22 cellular contexts compared by ENCODE assay signal in genomic region chr10:12489806-12490205, GRCh38.
DNase-seq lines count a peak whose midpoint lies in the region; ATAC-seq, FAIRE-seq and TF ChIP-seq lines count a peak whose summit lies in the region.
"Had no signal": no experiment of that assay in that cellular context is flagged by ENCODE, and none has a peak within 500 bp of the region (broad histone marks: within the 10 kb centered on the region; RNA-seq: fewer than 3 reads in every experiment).

No MANE protein-coding gene starts in this region.

- H3K4me3 ChIP-seq in Caco-2 (ENCODE audit: low read depth, low read length) (no peak overlapping the region), pancreas (no peak overlapping the region)
- H3K4me3 ChIP-seq in CD4-positive, alpha-beta memory T cell (ENCODE audit: low read length in 2 of 2): no peak overlapping the region
- H3K4me3 ChIP-seq: Peyer's patch had no signal

- 29% methylated on average over 13 of the region's 13 CpGs for WGBS in pancreas, 2 donors

- H3K9me3 ChIP-seq in Caco-2: no peaks in the 10 kb centered on the region
- H3K9me3 ChIP-seq in pancreas: no peaks in the 10 kb centered on the region
- H3K9me3 ChIP-seq in CD4-positive, alpha-beta memory T cell (ENCODE audit: control insufficient read depth in 1 of 2, low read length in 2 of 2): no peaks in the 10 kb centered on the region
- H3K9me3 ChIP-seq: Peyer's patch had no signal

- CTCF ChIA-PET in Caco-2 (lab: Charles Lee) (no interaction called here), WTC11 (lab: Charles Lee) (interaction anchor here (1.1 kb wide), 1 partner anchor 83 kb away, joined by 3 read pairs; no protein-coding TSS in a partner anchor)
- CTCF ChIA-PET in CD4-positive, alpha-beta memory T cell (lab: Charles Lee; ENCODE audit: partially characterized antibody): no interaction called here

- intact Hi-C loops in Caco-2 (cut with micrococcal nuclease; ENCODE audit: unreplicated experiment) (loop anchor here (5.0 kb wide), 1 partner anchor 138 kb away; no protein-coding TSS in a partner anchor), pancreas (cut with DNase I) (loop anchor here in 1 of 3 donors (10.0 kb wide), 2 partner anchors 135 to 225 kb away; no protein-coding TSS in a partner anchor)
- intact Hi-C loops in CD4-positive, alpha-beta memory T cell (cut with micrococcal nuclease): no loop called here

- no peak overlapping the region for H3K27ac ChIP-seq in pancreas
- H3K27ac ChIP-seq in CD4-positive, alpha-beta memory T cell (ENCODE audit: low read depth, low read length): no peak overlapping the region
- H3K27ac ChIP-seq: Peyer's patch had no signal

- H3K4me1 Mint-ChIP-seq in Caco-2 (ENCODE audit: low read depth, unreplicated experiment) (peaks cover 24% of the 10 kb centered on the region), WTC11 (peaks cover 21% of the 10 kb centered on the region)
- peaks cover 18 to 33% (median 20%) of the 10 kb centered on the region in 4 donors for H3K4me1 Mint-ChIP-seq in CD4-positive, alpha-beta memory T cell

- peak; percentile 49 to 67 for DNase-seq in Caco-2
- peak; percentile 29 for DNase-seq in WTC11 (ENCODE audit: low spot score)
- DNase-seq in islet precursor cell: peak; percentile 89
- DNase-seq in pancreas: peak in 1 of 6 donors; percentile 66
- no peak for DNase-seq in CD4-positive, alpha-beta memory T cell
- DNase-seq: AML-193; CD4-positive, CD25-positive, alpha-beta regulatory T cell; DMS79 treated with DMSO at 0.1 percent for 48 hours; GDM1; GOT3; Karpas-422; NCI-H1930; NCI-H2171 treated with DMSO at 0.1 percent for 48 hours; NCI-H510A; NCI-H82; Peyer's patch; SIG-M5 had no signal

- H3K36me3 Mint-ChIP-seq in Caco-2 (ENCODE audit: insufficient read depth, unreplicated experiment) (no peaks in the 10 kb centered on the region), WTC11 (no peaks in the 10 kb centered on the region)
- H3K36me3 Mint-ChIP-seq in CD4-positive, alpha-beta memory T cell: peaks cover 2 to 3% of the 10 kb centered on the region in 2 donors
- H3K36me3 Mint-ChIP-seq: CD4-positive, CD25-positive, alpha-beta regulatory T cell had no signal

- ATAC-seq in WTC11: peak; percentile 45
- peak in 3 of 4 donors; percentile 19 to 34 (median 19) for ATAC-seq in pancreas
- no peak for ATAC-seq in GM18511 (IDR thresholded peaks at IDR 0.05; ENCODE audit: unreplicated experiment)
- no peak for ATAC-seq in GM19452 (IDR thresholded peaks at IDR 0.05; ENCODE audit: unreplicated experiment)
- ATAC-seq in HG02973 (IDR thresholded peaks at IDR 0.05; ENCODE audit: unreplicated experiment): no peak

- BruUV-seq in Caco-2 (replicated peaks; lab: Mats Ljungman, UMichigan): no TSS peak

- H3K4me3 Mint-ChIP-seq in Caco-2 (ENCODE audit: unreplicated experiment) (no peak overlapping the region), WTC11 (no peak overlapping the region)
- no peak overlapping the region for H3K4me3 Mint-ChIP-seq in CD4-positive, alpha-beta memory T cell
- H3K4me3 Mint-ChIP-seq: CD4-positive, CD25-positive, alpha-beta regulatory T cell had no signal

- H3K4me1 ChIP-seq in Caco-2 (peaks cover 14% of the 10 kb centered on the region), pancreas (peaks cover 9 to 26% (median 14%) of the 10 kb centered on the region in 3 donors)
- peaks cover 10% of the 10 kb centered on the region for H3K4me1 ChIP-seq in CD4-positive, alpha-beta memory T cell (ENCODE audit: insufficient read depth, low read length)

- H3K27me3 Mint-ChIP-seq in Caco-2 (ENCODE audit: insufficient read depth, unreplicated experiment): no peaks in the 10 kb centered on the region
- H3K27me3 Mint-ChIP-seq in WTC11 (ENCODE audit: low read depth): no peaks in the 10 kb centered on the region
- H3K27me3 Mint-ChIP-seq in CD4-positive, alpha-beta memory T cell: no peaks in the 10 kb centered on the region
- H3K27me3 Mint-ChIP-seq: CD4-positive, CD25-positive, alpha-beta regulatory T cell had no signal

- no peak for FAIRE-seq in pancreas (lab: Jason Lieb, UNC)
- FAIRE-seq: D721Med, GM12892 had no signal

- H3K36me3 ChIP-seq in Caco-2 (ENCODE audit: control insufficient read depth, insufficient read depth, low read length): no peaks in the 10 kb centered on the region
- H3K36me3 ChIP-seq in pancreas: no peaks in the 10 kb centered on the region
- no peaks in the 10 kb centered on the region for H3K36me3 ChIP-seq in CD4-positive, alpha-beta memory T cell (ENCODE audit: insufficient read depth, low read length)
- H3K36me3 ChIP-seq: Peyer's patch had no signal

- H3K9me3 Mint-ChIP-seq in Caco-2 (ENCODE audit: unreplicated experiment): no peaks in the 10 kb centered on the region
- no peaks in the 10 kb centered on the region for H3K9me3 Mint-ChIP-seq in WTC11
- peaks cover 0 to 2% (median 0%) of the 10 kb centered on the region in 8 donors for H3K9me3 Mint-ChIP-seq in CD4-positive, alpha-beta memory T cell
- H3K9me3 Mint-ChIP-seq: CD4-positive, CD25-positive, alpha-beta regulatory T cell had no signal

- TF ChIP-seq CTCF in Caco-2 (IDR thresholded peaks at IDR 0.05; ENCODE audit: insufficient read depth in 1 of 2, low read depth in 1 of 2, low read length in 1 of 2, severe bottlenecking in 1 of 2, unreplicated experiment in 1 of 2): no peak
- no peak for TF ChIP-seq CTCF in WTC11 (IDR thresholded peaks at IDR 0.05)
- TF ChIP-seq CTCF in pancreas (IDR thresholded peaks at IDR 0.05): no peak

- H3K27ac Mint-ChIP-seq in Caco-2 (ENCODE audit: unreplicated experiment): peak overlapping the region; percentile 34
- H3K27ac Mint-ChIP-seq in WTC11: peak overlapping the region; percentile 83; the same call in 1 of the 2 replicates
- H3K27ac Mint-ChIP-seq in CD4-positive, alpha-beta memory T cell: peak overlapping the region in 2 of 7 donors; percentile 80 to 85

- no peaks in the 10 kb centered on the region for H3K27me3 ChIP-seq in Caco-2 (replicated peaks; ENCODE audit: control insufficient read depth, insufficient read depth, low read length)
- no peaks in the 10 kb centered on the region for H3K27me3 ChIP-seq in pancreas
- H3K27me3 ChIP-seq in CD4-positive, alpha-beta memory T cell (ENCODE audit: insufficient read depth, low read length): no peaks in the 10 kb centered on the region
- H3K27me3 ChIP-seq: Peyer's patch had no signal

- POLR2A ChIA-PET in Caco-2 (lab: Charles Lee) (no interaction called here), WTC11 (lab: Charles Lee) (no interaction called here)
- POLR2A ChIA-PET in CD4-positive, alpha-beta memory T cell (lab: Charles Lee; ENCODE audit: partially characterized antibody): no interaction called here

TF ChIP-seq in WTC11, 78 proteins besides CTCF, POLR2A, EP300 and RAD21 (continues in another document):
- TF ChIP-seq ZNF219 (CRISPR knock-in tag; IDR thresholded peaks at IDR 0.05; ENCODE audit: borderline replicate concordance) (no peak), HMGA2 (CRISPR knock-in tag; IDR thresholded peaks at IDR 0.05) (no peak), OVOL2 (CRISPR knock-in tag; IDR thresholded peaks at IDR 0.05; ENCODE audit: borderline replicate concordance) (no peak), FOXP1 (CRISPR knock-in tag; IDR thresholded peaks at IDR 0.05; ENCODE audit: borderline replicate concordance) (no peak), RELA (CRISPR knock-in tag; IDR thresholded peaks at IDR 0.05; ENCODE audit: borderline replicate concordance) (no peak), GRHL2 (CRISPR knock-in tag; IDR thresholded peaks at IDR 0.05; ENCODE audit: insufficient replicate concordance, severe bottlenecking) (no peak), ATF1 (CRISPR knock-in tag; IDR thresholded peaks at IDR 0.05) (no peak)
- TF ChIP-seq, protein P1, sequence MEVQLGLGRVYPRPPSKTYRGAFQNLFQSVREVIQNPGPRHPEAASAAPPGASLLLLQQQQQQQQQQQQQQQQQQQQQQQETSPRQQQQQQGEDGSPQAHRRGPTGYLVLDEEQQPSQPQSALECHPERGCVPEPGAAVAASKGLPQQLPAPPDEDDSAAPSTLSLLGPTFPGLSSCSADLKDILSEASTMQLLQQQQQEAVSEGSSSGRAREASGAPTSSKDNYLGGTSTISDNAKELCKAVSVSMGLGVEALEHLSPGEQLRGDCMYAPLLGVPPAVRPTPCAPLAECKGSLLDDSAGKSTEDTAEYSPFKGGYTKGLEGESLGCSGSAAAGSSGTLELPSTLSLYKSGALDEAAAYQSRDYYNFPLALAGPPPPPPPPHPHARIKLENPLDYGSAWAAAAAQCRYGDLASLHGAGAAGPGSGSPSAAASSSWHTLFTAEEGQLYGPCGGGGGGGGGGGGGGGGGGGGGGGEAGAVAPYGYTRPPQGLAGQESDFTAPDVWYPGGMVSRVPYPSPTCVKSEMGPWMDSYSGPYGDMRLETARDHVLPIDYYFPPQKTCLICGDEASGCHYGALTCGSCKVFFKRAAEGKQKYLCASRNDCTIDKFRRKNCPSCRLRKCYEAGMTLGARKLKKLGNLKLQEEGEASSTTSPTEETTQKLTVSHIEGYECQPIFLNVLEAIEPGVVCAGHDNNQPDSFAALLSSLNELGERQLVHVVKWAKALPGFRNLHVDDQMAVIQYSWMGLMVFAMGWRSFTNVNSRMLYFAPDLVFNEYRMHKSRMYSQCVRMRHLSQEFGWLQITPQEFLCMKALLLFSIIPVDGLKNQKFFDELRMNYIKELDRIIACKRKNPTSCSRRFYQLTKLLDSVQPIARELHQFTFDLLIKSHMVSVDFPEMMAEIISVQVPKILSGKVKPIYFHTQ (CRISPR knock-in tag; IDR thresholded peaks at IDR 0.05): no peak
- TF ChIP-seq, protein P2, sequence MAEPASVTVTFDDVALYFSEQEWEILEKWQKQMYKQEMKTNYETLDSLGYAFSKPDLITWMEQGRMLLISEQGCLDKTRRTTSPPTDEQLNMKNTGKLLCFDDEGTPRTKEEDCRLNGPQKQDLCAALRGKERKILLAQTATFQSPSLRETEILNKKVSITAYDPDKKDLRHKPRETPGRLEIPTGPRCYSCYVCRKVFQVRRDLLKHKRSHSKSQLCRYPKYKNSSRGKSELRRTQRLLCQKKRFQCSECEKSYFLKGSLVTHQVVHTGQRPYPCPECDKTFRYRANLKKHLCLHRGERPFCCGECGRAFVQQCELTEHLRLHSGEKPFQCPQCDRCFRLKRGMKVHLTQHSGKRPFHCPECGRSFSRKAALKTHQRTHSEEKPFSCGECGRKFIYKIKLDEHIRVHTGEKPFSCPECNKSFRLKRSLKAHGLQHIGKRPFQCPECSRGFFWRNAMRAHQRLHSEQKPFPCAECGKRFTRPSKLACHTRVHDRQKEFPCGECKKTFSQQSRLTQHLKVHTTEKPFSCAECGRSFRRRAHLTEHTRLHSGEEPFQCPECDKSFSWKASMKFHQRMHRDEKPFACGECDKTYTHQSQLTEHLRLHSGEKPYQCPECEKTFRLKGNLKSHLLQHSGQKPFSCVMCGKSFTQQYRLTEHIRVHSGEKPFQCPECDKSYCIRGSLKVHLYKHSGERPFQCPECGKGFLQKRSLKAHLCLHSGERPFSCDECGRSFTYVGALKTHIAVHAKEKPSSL (CRISPR knock-in tag; conservative IDR thresholded peaks at IDR 0.05): no peak
- TF ChIP-seq, protein P3, sequence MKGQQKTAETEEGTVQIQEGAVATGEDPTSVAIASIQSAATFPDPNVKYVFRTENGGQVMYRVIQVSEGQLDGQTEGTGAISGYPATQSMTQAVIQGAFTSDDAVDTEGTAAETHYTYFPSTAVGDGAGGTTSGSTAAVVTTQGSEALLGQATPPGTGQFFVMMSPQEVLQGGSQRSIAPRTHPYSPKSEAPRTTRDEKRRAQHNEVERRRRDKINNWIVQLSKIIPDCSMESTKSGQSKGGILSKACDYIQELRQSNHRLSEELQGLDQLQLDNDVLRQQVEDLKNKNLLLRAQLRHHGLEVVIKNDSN (CRISPR knock-in tag; IDR thresholded peaks at IDR 0.05): no peak

Comparison
In these comparisons a context has a peak if more than half of its experiments do, and no peak if none do; other contexts are left out.
1. DNase-seq: peak in Caco-2 (2 of 2), WTC11 (single experiment) and islet precursor cell (single experiment); none in CD4-positive, alpha-beta memory T cell (0 of 5).
2. ATAC-seq: peak in WTC11 (single experiment) and pancreas (3 of 4); none in GM18511 (single experiment), GM19452 (single experiment) and HG02973 (single experiment).